Comparison of ENCODE assay signal across 20 cellular contexts in the genomic region with DNA sequence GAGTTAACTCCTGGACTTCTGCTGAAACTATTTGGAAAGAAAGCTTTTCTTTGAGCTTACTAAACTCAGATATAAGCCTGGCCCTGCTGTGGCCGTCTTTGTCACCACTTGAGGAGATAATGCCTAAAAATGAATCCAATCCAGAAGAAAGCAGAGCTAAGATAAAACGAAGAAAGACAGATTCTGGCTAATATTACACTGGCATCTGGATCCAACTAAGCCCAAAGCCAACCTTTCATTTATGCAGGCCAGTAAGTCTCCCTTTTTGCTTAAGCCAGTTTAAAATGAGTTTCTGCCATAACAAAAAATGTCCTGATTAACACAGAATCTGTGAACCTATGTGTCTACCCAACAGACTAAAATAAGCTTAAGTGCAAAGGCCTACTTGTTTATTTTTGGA. TPM values are rescaled to one million over a fixed set of nuclear protein-coding genes. Genes with fewer than 3 reads are reported as not detected.
DNase-seq lines count a peak whose midpoint lies in the region; ATAC-seq and TF ChIP-seq lines count a peak whose summit lies in the region.
"Had no signal": no experiment of that assay in that cellular context is flagged by ENCODE, and none has a peak within 500 bp of the region (broad histone marks: within the 10 kb centered on the region; RNA-seq: fewer than 3 reads in every experiment).

No MANE protein-coding gene starts in this region.

- TF ChIP-seq EP300 in SK-N-SH (IDR thresholded peaks at IDR 0.05; ENCODE audit: borderline replicate concordance in 1 of 2, low read depth in 1 of 2, low read length in 1 of 2): no peak

- DNase-seq in SK-N-SH (no peak), caudate nucleus (lab: John Stamatoyannopoulos, UW) (no peak), immature natural killer cell (no peak), type B pancreatic cell (ENCODE audit: extremely low spot score, unreplicated experiment) (no peak), uterus (no peak), LoVo (ENCODE audit: low spot score) (no peak)
- no peak for DNase-seq in naive thymus-derived CD4-positive, alpha-beta T cell
- DNase-seq: CD8-positive, alpha-beta T cell; DND-41; H7; KBM-7; MG63; NCI-H2029; NCI-H526 treated with DMSO at 0.1 percent for 48 hours; RPMI8226; SHP77 had no signal

- H3K27ac ChIP-seq in SK-N-SH (ENCODE audit: low read depth in 2 of 2, low read length in 1 of 2) (no peak overlapping the region), caudate nucleus (ENCODE audit: low read depth, low read length) (peak overlapping the region; percentile 26), uterus (no peak overlapping the region)
- no peak overlapping the region for H3K27ac ChIP-seq in naive thymus-derived CD4-positive, alpha-beta T cell (ENCODE audit: low read depth, low read length)
- H3K27ac ChIP-seq: 22Rv1, C4-2B had no signal

- no peak for TF ChIP-seq CTCF in SK-N-SH (IDR thresholded peaks at IDR 0.05)
- TF ChIP-seq CTCF in type B pancreatic cell (conservative IDR thresholded peaks at IDR 0.05): no peak
- no peak for TF ChIP-seq CTCF in uterus (IDR thresholded peaks at IDR 0.05)

- TF ChIP-seq POLR2A in uterus (IDR thresholded peaks at IDR 0.05): no peak

- H3K36me3 ChIP-seq in SK-N-SH (replicated peaks in 1 of 2; ENCODE audit: control insufficient read depth in 1 of 2, insufficient read depth in 2 of 2, low read length in 1 of 2) (peaks cover 11 to 14% of the 10 kb centered on the region in 2 experiments), uterus (no peaks in the 10 kb centered on the region)
- peaks cover 0 to 12% (median 12%) of the 10 kb centered on the region in 3 experiments for H3K36me3 ChIP-seq in naive thymus-derived CD4-positive, alpha-beta T cell (ENCODE audit: control insufficient read depth in 2 of 3, insufficient read depth in 3 of 3, low read length in 3 of 3)

- H3K36me3 Mint-ChIP-seq in immature natural killer cell (peaks cover 9 to 13% (median 11%) of the 10 kb centered on the region in 3 donors), type B pancreatic cell (peaks cover 21% of the 10 kb centered on the region)
- peaks cover 0 to 26% (median 20%) of the 10 kb centered on the region in 5 donors for H3K36me3 Mint-ChIP-seq in naive thymus-derived CD4-positive, alpha-beta T cell

- no peaks in the 10 kb centered on the region for H3K9me3 ChIP-seq in SK-N-SH
- H3K9me3 ChIP-seq in naive thymus-derived CD4-positive, alpha-beta T cell (ENCODE audit: control insufficient read depth in 2 of 3, low read length in 3 of 3): no peaks in the 10 kb centered on the region
- no peaks in the 10 kb centered on the region for H3K9me3 ChIP-seq in uterus
- H3K9me3 ChIP-seq: MG63 had no signal

- no peaks in the 10 kb centered on the region for H4K20me1 ChIP-seq in SK-N-SH (ENCODE audit: insufficient read depth)

- H3K4me1 ChIP-seq in SK-N-SH (ENCODE audit: control insufficient read depth in 1 of 2, insufficient read depth in 2 of 2, low read depth in 1 of 2, low read length in 1 of 2) (no peaks in the 10 kb centered on the region; a peak in 1 of 4 replicates), uterus (no peaks in the 10 kb centered on the region)
- no peaks in the 10 kb centered on the region for H3K4me1 ChIP-seq in naive thymus-derived CD4-positive, alpha-beta T cell (ENCODE audit: control insufficient read depth in 2 of 2, insufficient read depth in 2 of 2, low read length in 2 of 2)

- TF ChIP-seq RAD21 in SK-N-SH (IDR thresholded peaks at IDR 0.05; ENCODE audit: low read length): no peak

- peaks cover 35 to 63% of the 10 kb centered on the region in 2 donors for H3K4me1 Mint-ChIP-seq in immature natural killer cell
- H3K4me1 Mint-ChIP-seq in type B pancreatic cell (ENCODE audit: unreplicated experiment): peaks cover 9% of the 10 kb centered on the region
- H3K4me1 Mint-ChIP-seq in naive thymus-derived CD4-positive, alpha-beta T cell: peaks cover 0 to 36% (median 16%) of the 10 kb centered on the region in 7 donors

- H3K27ac Mint-ChIP-seq in immature natural killer cell (peak overlapping the region in 5 of 6 donors; percentile 9 to 77 (median 18)), type B pancreatic cell (peak overlapping the region; percentile 55)
- H3K27ac Mint-ChIP-seq in naive thymus-derived CD4-positive, alpha-beta T cell: peak overlapping the region in 1 of 9 donors; percentile 1
- H3K27ac Mint-ChIP-seq: B cell; CD8-positive, alpha-beta T cell had no signal

- CTCF ChIA-PET in SK-N-SH (lab: Yijun Ruan, JAX): interaction anchor here (0.7 to 1.2 kb wide), 3 partner anchors 9 to 211 kb away, joined by 3 to 4 read pairs (median 3); no protein-coding TSS in a partner anchor
- CTCF ChIA-PET in naive thymus-derived CD4-positive, alpha-beta T cell (lab: Charles Lee): no interaction called here

- 74% methylated on average over 2 of the region's 2 CpGs for WGBS in SK-N-SH (ENCODE audit: low lambda C conversion rate)

- H3K79me2 ChIP-seq in SK-N-SH (ENCODE audit: insufficient read depth): peaks cover 82% of the 10 kb centered on the region

- H3K4me2 ChIP-seq in SK-N-SH: no peak overlapping the region

- H3K27me3 Mint-ChIP-seq in immature natural killer cell (ENCODE audit: low read depth in 3 of 3) (peaks cover 0 to 1% (median 0%) of the 10 kb centered on the region in 3 donors), type B pancreatic cell (no peaks in the 10 kb centered on the region)
- H3K27me3 Mint-ChIP-seq in naive thymus-derived CD4-positive, alpha-beta T cell: no peaks in the 10 kb centered on the region
- H3K27me3 Mint-ChIP-seq: B cell had no signal

- H3F3A ChIP-seq in SK-N-SH (replicated peaks; ENCODE audit: insufficient read depth): peaks cover 6% of the 10 kb centered on the region

- no peak overlapping the region for H2AFZ ChIP-seq in SK-N-SH (ENCODE audit: low read depth)

- peak; percentile 58; the same call in 1 of the 3 replicates for ATAC-seq in SK-N-SH treated with all-trans-retinoic acid at 6 μM for 48 hours
- no peak for ATAC-seq in naive thymus-derived CD4-positive, alpha-beta T cell
- ATAC-seq: CD8-positive, alpha-beta T cell had no signal

- POLR2A ChIA-PET in SK-N-SH (lab: Yijun Ruan, JAX): no interaction called here
- POLR2A ChIA-PET in naive thymus-derived CD4-positive, alpha-beta T cell (lab: Charles Lee): no interaction called here

- intact Hi-C loops in naive thymus-derived CD4-positive, alpha-beta T cell (cut with micrococcal nuclease): no loop called here
- intact Hi-C loops in uterus (cut with DNase I; ENCODE audit: low total_unique reads): no loop called here

- H3K9ac ChIP-seq in SK-N-SH: no peak overlapping the region

- H3K4me3 Mint-ChIP-seq in immature natural killer cell (no peak overlapping the region), type B pancreatic cell (no peak overlapping the region)
- no peak overlapping the region for H3K4me3 Mint-ChIP-seq in naive thymus-derived CD4-positive, alpha-beta T cell
- H3K4me3 Mint-ChIP-seq: B cell; CD8-positive, alpha-beta T cell had no signal

- H3K9me2 ChIP-seq in SK-N-SH: no peaks in the 10 kb centered on the region

- H3K9me3 Mint-ChIP-seq in immature natural killer cell: no peaks in the 10 kb centered on the region
- H3K9me3 Mint-ChIP-seq in type B pancreatic cell: no peaks in the 10 kb centered on the region
- no peaks in the 10 kb centered on the region for H3K9me3 Mint-ChIP-seq in naive thymus-derived CD4-positive, alpha-beta T cell
- H3K9me3 Mint-ChIP-seq: CD8-positive, alpha-beta T cell had no signal

- H3K4me3 ChIP-seq in SK-N-SH (ENCODE audit: low read depth in 2 of 2, low read length in 1 of 2) (no peak overlapping the region), uterus (no peak overlapping the region)
- H3K4me3 ChIP-seq in naive thymus-derived CD4-positive, alpha-beta T cell (ENCODE audit: low read length): no peak overlapping the region
- H3K4me3 ChIP-seq: MG63 had no signal

- H3K27me3 ChIP-seq in SK-N-SH (ENCODE audit: insufficient read depth) (no peaks in the 10 kb centered on the region), uterus (no peaks in the 10 kb centered on the region)
- no peaks in the 10 kb centered on the region for H3K27me3 ChIP-seq in naive thymus-derived CD4-positive, alpha-beta T cell (ENCODE audit: control insufficient read depth in 2 of 2, insufficient read depth in 2 of 2, low read length in 2 of 2)
- H3K27me3 ChIP-seq: MG63 had no signal

TF ChIP-seq in SK-N-SH treated with all-trans-retinoic acid at 6 μM for 48 hours, 23 proteins besides CTCF, POLR2A, EP300 and RAD21 (continues in another document):
- TF ChIP-seq ISL1 (CRISPR knock-in tag; IDR thresholded peaks at IDR 0.05) (no peak), GLIS3 (CRISPR knock-in tag; IDR thresholded peaks at IDR 0.05) (no peak), TOX (CRISPR knock-in tag; IDR thresholded peaks at IDR 0.05; ENCODE audit: borderline replicate concordance) (no peak), ZFP3 (CRISPR knock-in tag; IDR thresholded peaks at IDR 0.05) (no peak)

TF ChIP-seq in SK-N-SH, 30 proteins besides CTCF, POLR2A, EP300 and RAD21:
- no peak for TF ChIP-seq CHD2 (IDR thresholded peaks at IDR 0.05; ENCODE audit: low read length, partially characterized antibody)
- TF ChIP-seq SIN3A (IDR thresholded peaks at IDR 0.05; ENCODE audit: borderline replicate concordance, low read depth, low read length): no peak
- TF ChIP-seq JUND (IDR thresholded peaks at IDR 0.05): no peak
- no peak for TF ChIP-seq POLR2AphosphoS5 (IDR thresholded peaks at IDR 0.05; ENCODE audit: low read depth, low read length)

RNA-seq across cellular contexts. Expression of gene PIK3C2A, which starts 34.5 kb away (rescaled TPM):
- polyA plus RNA-seq in SK-N-SH (2012; rRNA removed) (9.3 and 13.3 TPM in 2 replicates), immature natural killer cell (10 to 100 TPM in 1 of 3 donors, 1 to 10 TPM in 2; 5.0 to 13.3 (median 5.5) TPM)
- 13.8 and 15.6 TPM in 2 replicates for polyA plus RNA-seq in SK-N-SH (2012; cell fraction: cytosol; rRNA removed)
- 7.8 and 19.2 TPM in 2 replicates for polyA plus RNA-seq in SK-N-SH (2012; cell fraction: nucleus; rRNA removed)
- total RNA-seq in type B pancreatic cell (ENCODE audit: low replicate concordance) (76.2 and 79.2 TPM in 2 replicates), uterus (100 to 1,000 TPM in 1 of 4 donors, 10 to 100 TPM in 3; 63.5 to 147 (median 90.5) TPM)
- total RNA-seq in naive thymus-derived CD4-positive, alpha-beta T cell: 10 to 100 TPM; 25.4 to 56.4 (median 42.0) TPM
- 1 to 10 TPM; 5.0 to 8.2 TPM for polyA plus RNA-seq in naive thymus-derived CD4-positive, alpha-beta T cell
